ENCODE assay signal across 26 cellular contexts in genomic region chr6:35084511-35085203, GRCh38. TPM values are rescaled to one million over a fixed set of nuclear protein-coding genes. Genes with fewer than 3 reads are reported as not detected.
DNase-seq lines count a peak whose midpoint lies in the region; ATAC-seq and TF ChIP-seq lines count a peak whose summit lies in the region.
"Had no signal": no experiment of that assay in that cellular context is flagged by ENCODE, and none has a peak within 500 bp of the region (broad histone marks: within the 10 kb centered on the region; RNA-seq: fewer than 3 reads in every experiment).

No MANE protein-coding gene starts in this region.

- intact Hi-C loops in ascending aorta (cut with DNase I) (loop anchor here (5.0 kb wide), 1 partner anchor 97 kb away; no protein-coding TSS in a partner anchor), mucosa of descending colon (cut with DNase I, micrococcal nuclease) (no loop called here), Right ventricle myocardium superior (cut with DNase I) (no loop called here)

- CTCF ChIA-PET in activated CD8-positive, alpha-beta T cell treated with anti-CD3 and anti-CD28 coated beads, Interleukin-2, amount 10 ng/mL, durations not matched to agents 7 days and 5 days (lab: Charles Lee) = no interaction called here

- H3K9me3 ChIP-seq in ascending aorta = no peaks in the 10 kb centered on the region
- no peaks in the 10 kb centered on the region for H3K9me3 ChIP-seq in mucosa of descending colon
- H3K9me3 ChIP-seq: body of pancreas, HAP-1, neutrophil, psoas muscle, vagina had no signal

- H3K27me3 Mint-ChIP-seq in type B pancreatic cell = no peaks in the 10 kb centered on the region
- H3K27me3 Mint-ChIP-seq in activated CD8-positive, alpha-beta T cell treated with anti-CD3 and anti-CD28 coated beads, Interleukin-2, amount 10 ng/mL, durations not matched to agents 7 days and 5 days (ENCODE audit: low read depth) = no peaks in the 10 kb centered on the region
- H3K27me3 Mint-ChIP-seq: activated CD4-positive, alpha-beta memory T cell treated with anti-CD3 and anti-CD28 coated beads for 36 hours; activated naive CD8-positive, alpha-beta T cell treated with anti-CD3 and anti-CD28 coated beads, Interleukin-2, amount 50 U/mL, for 24 hours had no signal

- no peak overlapping the region for H3K4me3 ChIP-seq in ascending aorta
- H3K4me3 ChIP-seq in mucosa of descending colon = no peak overlapping the region
- H3K4me3 ChIP-seq: body of pancreas, HAP-1, psoas muscle, vagina had no signal

- no peaks in the 10 kb centered on the region for H3K27me3 ChIP-seq in ascending aorta
- H3K27me3 ChIP-seq: body of pancreas, neutrophil, vagina had no signal

- ATAC-seq in mucosa of descending colon = no peak
- no peak for ATAC-seq in Right ventricle myocardium superior (ENCODE audit: poor library complexity)
- no peak for ATAC-seq in activated CD8-positive, alpha-beta T cell treated with anti-CD3 and anti-CD28 coated beads, Interleukin-2, amount 10 ng/mL, durations not matched to agents 7 days and 5 days
- ATAC-seq: activated naive CD8-positive, alpha-beta T cell treated with anti-CD3 and anti-CD28 coated beads, Interleukin-2, amount 50 U/mL, for 24 hours; body of pancreas; left ventricle myocardium superior; psoas muscle had no signal

- H3K4me3 Mint-ChIP-seq in type B pancreatic cell = no peak overlapping the region
- H3K4me3 Mint-ChIP-seq in activated CD8-positive, alpha-beta T cell treated with anti-CD3 and anti-CD28 coated beads, Interleukin-2, amount 10 ng/mL, durations not matched to agents 7 days and 5 days = no peak overlapping the region
- H3K4me3 Mint-ChIP-seq: activated CD4-positive, alpha-beta memory T cell treated with anti-CD3 and anti-CD28 coated beads for 36 hours; activated naive CD8-positive, alpha-beta T cell treated with anti-CD3 and anti-CD28 coated beads, Interleukin-2, amount 50 U/mL, for 24 hours; T-helper 2 cell treated with Interferon-gamma antibody and Interleukin-4, amounts not matched to agents 5 μg/mL and 100 μg/mL, for 36 hours had no signal

- no peaks in the 10 kb centered on the region for H3K9me3 Mint-ChIP-seq in type B pancreatic cell
- no peaks in the 10 kb centered on the region for H3K9me3 Mint-ChIP-seq in activated CD8-positive, alpha-beta T cell treated with anti-CD3 and anti-CD28 coated beads, Interleukin-2, amount 10 ng/mL, durations not matched to agents 7 days and 5 days (ENCODE audit: insufficient read depth)
- H3K9me3 Mint-ChIP-seq: activated CD4-positive, alpha-beta memory T cell treated with anti-CD3 and anti-CD28 coated beads for 36 hours; activated naive CD8-positive, alpha-beta T cell treated with anti-CD3 and anti-CD28 coated beads, Interleukin-2, amount 50 U/mL, for 24 hours; T-helper 2 cell treated with Interferon-gamma antibody and Interleukin-4, amounts not matched to agents 5 μg/mL and 100 μg/mL, for 36 hours had no signal

- peaks cover 11% of the 10 kb centered on the region for H3K36me3 Mint-ChIP-seq in type B pancreatic cell
- no peaks in the 10 kb centered on the region for H3K36me3 Mint-ChIP-seq in activated CD8-positive, alpha-beta T cell treated with anti-CD3 and anti-CD28 coated beads, Interleukin-2, amount 10 ng/mL, durations not matched to agents 7 days and 5 days (ENCODE audit: low read depth)

- DNase-seq in activated effector memory CD4-positive, alpha-beta T cell treated with anti-CD3 and anti-CD28 coated beads, Interleukin-2, amount 50 U/mL, for 16 hours = peak; percentile 53
- no peak for DNase-seq in activated effector memory CD4-positive, alpha-beta T cell treated with Interleukin-2 at 50 U/mL for 16 hours
- DNase-seq in ascending aorta (ENCODE audit: low spot score in 2 of 2) (peak in 1 of 2 donors; percentile 60), mucosa of descending colon (peak in 2 of 3 donors; percentile 16 to 25), type B pancreatic cell (ENCODE audit: extremely low spot score, unreplicated experiment) (peak; percentile 55), Right ventricle myocardium superior (no peak), NCI-H1436 treated with DMSO at 0.1 percent for 48 hours (lab: John Stamatoyannopoulos, UW) (no peak)
- no peak for DNase-seq in activated CD8-positive, alpha-beta T cell treated with anti-CD3 and anti-CD28 coated beads, Interleukin-2, amount 10 ng/mL, durations not matched to agents 7 days and 5 days
- DNase-seq: activated CD4-positive, alpha-beta memory T cell treated with anti-CD3 and anti-CD28 coated beads for 36 hours; activated gamma-delta T cell treated with Interleukin-2 at 50 U/mL for 16 hours; activated naive CD8-positive, alpha-beta T cell treated with anti-CD3 and anti-CD28 coated beads, Interleukin-2, amount 50 U/mL, for 24 hours; activated T-cell treated with anti-CD3 and anti-CD28 coated beads for 4 hours; body of pancreas; foreskin melanocyte; GDM1; left ventricle myocardium superior; NCI-H1694 treated with DMSO at 0.1 percent for 48 hours; NCI-H526; psoas muscle had no signal

- no peak overlapping the region for H3K27ac Mint-ChIP-seq in type B pancreatic cell
- no peak overlapping the region for H3K27ac Mint-ChIP-seq in activated CD8-positive, alpha-beta T cell treated with anti-CD3 and anti-CD28 coated beads, Interleukin-2, amount 10 ng/mL, durations not matched to agents 7 days and 5 days
- H3K27ac Mint-ChIP-seq: activated CD4-positive, alpha-beta memory T cell treated with anti-CD3 and anti-CD28 coated beads for 36 hours; activated naive CD8-positive, alpha-beta T cell treated with anti-CD3 and anti-CD28 coated beads, Interleukin-2, amount 50 U/mL, for 24 hours; T-helper 2 cell treated with Interferon-gamma antibody and Interleukin-4, amounts not matched to agents 5 μg/mL and 100 μg/mL, for 36 hours had no signal

- TF ChIP-seq CTCF in ascending aorta (IDR thresholded peaks at IDR 0.05) (no peak), mucosa of descending colon (IDR thresholded peaks at IDR 0.05) (no peak), type B pancreatic cell (conservative IDR thresholded peaks at IDR 0.05) (no peak)

- no peaks in the 10 kb centered on the region for H3K4me1 Mint-ChIP-seq in type B pancreatic cell (ENCODE audit: unreplicated experiment)
- H3K4me1 Mint-ChIP-seq in activated CD8-positive, alpha-beta T cell treated with anti-CD3 and anti-CD28 coated beads, Interleukin-2, amount 10 ng/mL, durations not matched to agents 7 days and 5 days (ENCODE audit: low read depth) = peaks cover 6% of the 10 kb centered on the region
- H3K4me1 Mint-ChIP-seq: activated naive CD8-positive, alpha-beta T cell treated with anti-CD3 and anti-CD28 coated beads, Interleukin-2, amount 50 U/mL, for 24 hours had no signal

- peaks cover 18 to 24% of the 10 kb centered on the region in 2 donors for H3K4me1 ChIP-seq in ascending aorta
- H3K4me1 ChIP-seq in mucosa of descending colon (ENCODE audit: low read depth) = no peaks in the 10 kb centered on the region
- H3K4me1 ChIP-seq: body of pancreas, HAP-1, psoas muscle had no signal

- H3K27ac ChIP-seq in ascending aorta = peak overlapping the region; percentile 21 to 33
- H3K27ac ChIP-seq: body of pancreas, neutrophil, psoas muscle, vagina, VCaP had no signal

- peaks cover 92 to 98% of the 10 kb centered on the region in 2 donors for H3K36me3 ChIP-seq in ascending aorta
- H3K36me3 ChIP-seq in mucosa of descending colon (ENCODE audit: low read depth) = no peaks in the 10 kb centered on the region

- POLR2A ChIA-PET in activated CD8-positive, alpha-beta T cell treated with anti-CD3 and anti-CD28 coated beads, Interleukin-2, amount 10 ng/mL, durations not matched to agents 7 days and 5 days (lab: Charles Lee) = no interaction called here

RNA-seq across cellular contexts. Expression of gene TCP11, which starts 56.5 kb away (rescaled TPM):
- total RNA-seq in ascending aorta (0.43 TPM), mucosa of descending colon (not detected), type B pancreatic cell (ENCODE audit: low replicate concordance) (not detected in 2 replicates), Right ventricle myocardium superior (not detected)
- not detected for total RNA-seq in activated CD8-positive, alpha-beta T cell treated with anti-CD3 and anti-CD28 coated beads, Interleukin-2, amount 10 ng/mL, durations not matched to agents 7 days and 5 days
- total RNA-seq: activated CD4-positive, alpha-beta memory T cell treated with anti-CD3 and anti-CD28 coated beads for 36 hours; body of pancreas; cerebellum; left ventricle myocardium superior; mononuclear cell; psoas muscle; vagina had no signal

Comparison
In these comparisons a context has a peak if more than half of its experiments do, and no peak if none do; other contexts are left out.
1. DNase-seq: peak in activated effector memory CD4-positive, alpha-beta T cell treated with anti-CD3 and anti-CD28 coated beads, Interleukin-2, amount 50 U/mL, for 16 hours (single experiment), mucosa of descending colon (2 of 3) and type B pancreatic cell (single experiment); none in activated effector memory CD4-positive, alpha-beta T cell treated with Interleukin-2 at 50 U/mL for 16 hours (single experiment), Right ventricle myocardium superior (single experiment), activated CD8-positive, alpha-beta T cell treated with anti-CD3 and anti-CD28 coated beads, Interleukin-2, amount 10 ng/mL, durations not matched to agents 7 days and 5 days (single experiment) and NCI-H1436 treated with DMSO at 0.1 percent for 48 hours (single experiment).